Comparison of ENCODE assay signal across 19 cellular contexts in genomic region chr17:79667746-79668145, GRCh38. TPM values are rescaled to one million over a fixed set of nuclear protein-coding genes. Genes with fewer than 3 reads are reported as not detected.
"Had no signal": no experiment of that assay in that cellular context is flagged by ENCODE, and none has a peak within 500 bp of the region (broad histone marks: within the 10 kb centered on the region; RNA-seq: fewer than 3 reads in every experiment).

No MANE protein-coding gene starts in this region.

- H3K4me1 Mint-ChIP-seq: central memory CD8-positive, alpha-beta T cell had no signal

- H3K36me3 Mint-ChIP-seq: activated naive CD8-positive, alpha-beta T cell; T-cell had no signal

- DNase-seq: activated CD4-positive, alpha-beta T cell treated with anti-CD3 and anti-CD28 coated beads for 1 hour; cortex of kidney; left ventricle myocardium superior; nephron progenitor cell; stimulated activated CD4-positive, alpha-beta T cell treated with anti-CD3 and anti-CD28 coated beads, Interleukin-15, amount 100 ng/mL, for 24 hours; stimulated activated CD4-positive, alpha-beta T cell treated with anti-CD3 and anti-CD28 coated beads, Interleukin-2, amount 100 ng/mL, for 48 hours; T-helper 9 cell; trophoblast cell had no signal

- H3K27ac Mint-ChIP-seq: activated naive CD8-positive, alpha-beta T cell; stimulated activated naive CD8-positive, alpha-beta T cell treated with anti-CD3 and anti-CD28 coated beads, Interleukin-15, Interleukin-2, amounts not matched to agents 100 ng/mL and 50 ng/mL, for 24 hours; T-cell had no signal

- H3K27me3 ChIP-seq: right atrium auricular region had no signal

- H3K36me3 ChIP-seq: prostate gland, right atrium auricular region had no signal

- ATAC-seq: left ventricle myocardium superior, T-cell had no signal

- H3K4me1 ChIP-seq: prostate gland had no signal

- H3K4me3 Mint-ChIP-seq: activated naive CD8-positive, alpha-beta T cell; central memory CD8-positive, alpha-beta T cell; nephron progenitor cell; stimulated activated naive CD8-positive, alpha-beta T cell treated with anti-CD3 and anti-CD28 coated beads, Interleukin-15, Interleukin-2, amounts not matched to agents 100 ng/mL and 50 ng/mL, for 24 hours; T-cell had no signal

- H3K27ac ChIP-seq: prostate gland, right atrium auricular region, skin epidermis had no signal

- H3K9me3 ChIP-seq: prostate gland had no signal

- H3K9me3 Mint-ChIP-seq: central memory CD8-positive, alpha-beta T cell; stimulated activated naive CD8-positive, alpha-beta T cell treated with anti-CD3 and anti-CD28 coated beads, Interleukin-15, Interleukin-2, amounts not matched to agents 100 ng/mL and 50 ng/mL, for 24 hours had no signal

- H3K4me3 ChIP-seq: prostate gland, right atrium auricular region, skin epidermis had no signal

RNA-seq across cellular contexts. Expression of gene RBFOX3, which starts 56.9 kb away (rescaled TPM):
- total RNA-seq: activated CD8-positive, alpha-beta memory T cell treated with anti-CD3 and anti-CD28 coated beads for 36 hours; kidney epithelial cell; left ventricle myocardium superior; myocyte; omental fat pad; right atrium auricular region; T-cell had no signal
